In genomic region chr5:137888875-137889759, GRCh38 we compare ENCODE assay signal across 8 cellular contexts. TPM values are rescaled to one million over a fixed set of nuclear protein-coding genes. Genes with fewer than 3 reads are reported as not detected.
DNase-seq lines count a peak whose midpoint lies in the region; ATAC-seq and TF ChIP-seq lines count a peak whose summit lies in the region.

Gene PKD2L2 (plus strand): TSS chr5:137889457. CDS start chr5:137889492, 35 bp downstream.

- no peaks in the 10 kb centered on the region for H3K79me2 ChIP-seq in GM23338 (replicated peaks; ENCODE audit: insufficient read depth)

- DNase-seq in ELR (ENCODE audit: low read depth): peak; percentile 88
- peak; percentile 94 for DNase-seq in GM23338 (ENCODE audit: low spot score)
- peak; percentile 84 for DNase-seq in MV-4-11 (lab: John Stamatoyannopoulos, UW)
- DNase-seq in activated CD4-positive, alpha-beta memory T cell treated with anti-CD3 and anti-CD28 coated beads, Interleukin-2, amount 10 ng/mL, durations not matched to agents 7 days and 5 days: peak; percentile 85
- DNase-seq in effector CD8-positive, alpha-beta T cell (lab: John Stamatoyannopoulos, UW): peak; percentile 62
- no peak for DNase-seq in mesenchymal stem cell
- peak; percentile 65 for DNase-seq in stimulated activated CD8-positive, alpha-beta memory T cell treated with anti-CD3 and anti-CD28 coated beads, Interleukin-12 subunit alpha, Interleukin-12 subunit beta, amount 100 ng/mL, for 24 hours (ENCODE audit: extremely low read depth)
- no peak for DNase-seq in hepatic stellate cell (ENCODE audit: low spot score)

- 95% methylated on average over 59 of the region's 59 CpGs for WGBS in mesenchymal stem cell

- no peaks in the 10 kb centered on the region for H3K27me3 ChIP-seq in GM23338 (ENCODE audit: insufficient read depth)
- no peaks in the 10 kb centered on the region for H3K27me3 ChIP-seq in mesenchymal stem cell (ENCODE audit: control insufficient read depth in 1 of 2, insufficient read depth in 1 of 2, low read length in 2 of 2)

- H3K14ac ChIP-seq in mesenchymal stem cell (ENCODE audit: low read length in 2 of 2): no peak within 1 kb of the TSS

- H3K4me3 Mint-ChIP-seq in GM23338: peak within 1 kb of the TSS; percentile 65
- H3K4me3 Mint-ChIP-seq in activated CD4-positive, alpha-beta memory T cell treated with anti-CD3 and anti-CD28 coated beads, Interleukin-2, amount 10 ng/mL, durations not matched to agents 7 days and 5 days: peak within 1 kb of the TSS; percentile 83

- H3K36me3 ChIP-seq in GM23338 (ENCODE audit: insufficient read depth): no peaks in the 10 kb centered on the region
- H3K36me3 ChIP-seq in mesenchymal stem cell (ENCODE audit: control insufficient read depth in 1 of 2, insufficient read depth in 2 of 2, low read depth in 1 of 2, low read length in 2 of 2): no peaks in the 10 kb centered on the region

- H3K9me2 ChIP-seq in GM23338 (ENCODE audit: insufficient read depth): no peaks in the 10 kb centered on the region

- H2AFZ ChIP-seq in GM23338 (peak within 1 kb of the TSS; percentile 99), mesenchymal stem cell (ENCODE audit: low read depth, low read length) (no peak within 1 kb of the TSS)

- no peak within 1 kb of the TSS for H4K91ac ChIP-seq in mesenchymal stem cell (ENCODE audit: low read length)

- H2AK5ac ChIP-seq in mesenchymal stem cell (ENCODE audit: low read length, severe bottlenecking): no peak within 1 kb of the TSS

- H3K18ac ChIP-seq in mesenchymal stem cell (ENCODE audit: low read depth in 1 of 2, low read length in 2 of 2): no peak within 1 kb of the TSS

- no peak within 1 kb of the TSS for H3K4ac ChIP-seq in mesenchymal stem cell (ENCODE audit: low read depth in 1 of 2, low read length in 2 of 2)

- H3K27ac ChIP-seq in GM23338 (ENCODE audit: low read depth): no peak within 1 kb of the TSS; the same call in 1 of the 2 replicates
- H3K27ac ChIP-seq in mesenchymal stem cell (ENCODE audit: low read length, poor library complexity, severe bottlenecking): no peak within 1 kb of the TSS

- no peaks in the 10 kb centered on the region for H4K20me1 ChIP-seq in GM23338 (replicated peaks; ENCODE audit: insufficient read depth)

- H2BK12ac ChIP-seq in mesenchymal stem cell (ENCODE audit: low read length in 2 of 2): no peak within 1 kb of the TSS

- no peak within 1 kb of the TSS for H3K23ac ChIP-seq in mesenchymal stem cell (ENCODE audit: low read length in 2 of 2)

- H3K4me3 ChIP-seq in GM23338: peak within 1 kb of the TSS; percentile 52
- peak within 1 kb of the TSS in 1 of 2 experiments; percentile 83 for H3K4me3 ChIP-seq in mesenchymal stem cell (ENCODE audit: insufficient read depth in 1 of 2, low read depth in 1 of 2, low read length in 2 of 2)

- peak within 1 kb of the TSS; percentile 88 for H3K9ac ChIP-seq in mesenchymal stem cell (ENCODE audit: low read length)

- H3K36me3 Mint-ChIP-seq in GM23338 (ENCODE audit: low read depth): no peaks in the 10 kb centered on the region
- H3K36me3 Mint-ChIP-seq in activated CD4-positive, alpha-beta memory T cell treated with anti-CD3 and anti-CD28 coated beads, Interleukin-2, amount 10 ng/mL, durations not matched to agents 7 days and 5 days (ENCODE audit: low read depth): no peaks in the 10 kb centered on the region

- peak within 1 kb of the TSS; percentile 26; the same call in 1 of the 2 replicates for H3K27ac Mint-ChIP-seq in GM23338
- H3K27ac Mint-ChIP-seq in activated CD4-positive, alpha-beta memory T cell treated with anti-CD3 and anti-CD28 coated beads, Interleukin-2, amount 10 ng/mL, durations not matched to agents 7 days and 5 days: peak within 1 kb of the TSS; percentile 86

- H3K4me2 ChIP-seq in GM23338: peak within 1 kb of the TSS; percentile 76
- H3K4me2 ChIP-seq in mesenchymal stem cell (ENCODE audit: low read length, poor library complexity, severe bottlenecking): no peak within 1 kb of the TSS

- H3K4me1 ChIP-seq in GM23338 (ENCODE audit: insufficient read depth): peaks cover 16% of the 10 kb centered on the region
- no peaks in the 10 kb centered on the region for H3K4me1 ChIP-seq in mesenchymal stem cell (ENCODE audit: control insufficient read depth, insufficient read depth, low read depth, low read length)

- H3K79me1 ChIP-seq in mesenchymal stem cell (replicated peaks; ENCODE audit: low read length, poor library complexity, severe bottlenecking): no peaks in the 10 kb centered on the region

- H3K4me1 Mint-ChIP-seq in GM23338: peaks cover 13% of the 10 kb centered on the region; the same call in 2 of the 3 replicates
- peaks cover 16% of the 10 kb centered on the region for H3K4me1 Mint-ChIP-seq in activated CD4-positive, alpha-beta memory T cell treated with anti-CD3 and anti-CD28 coated beads, Interleukin-2, amount 10 ng/mL, durations not matched to agents 7 days and 5 days

- POLR2A ChIA-PET in activated CD4-positive, alpha-beta memory T cell treated with anti-CD3 and anti-CD28 coated beads, Interleukin-2, amount 10 ng/mL, durations not matched to agents 7 days and 5 days (lab: Charles Lee): interaction anchor here (0.6 to 4.9 kb wide), 15 partner anchors 9 to 244 kb away, joined by 3 to 35 read pairs (median 3); partner anchors contain the start of genes FAM13B and HNRNPA0

- H3F3A ChIP-seq in GM23338 (replicated peaks; ENCODE audit: low read depth): peaks cover 7% of the 10 kb centered on the region; the same call in 1 of the 2 replicates

- peaks cover 3% of the 10 kb centered on the region for H3K27me3 Mint-ChIP-seq in GM23338 (ENCODE audit: insufficient read depth, low read depth, poor library complexity)
- H3K27me3 Mint-ChIP-seq in activated CD4-positive, alpha-beta memory T cell treated with anti-CD3 and anti-CD28 coated beads, Interleukin-2, amount 10 ng/mL, durations not matched to agents 7 days and 5 days: peaks cover 3% of the 10 kb centered on the region

- no peaks in the 10 kb centered on the region; the same call in 2 of the 3 replicates for H3K9me3 Mint-ChIP-seq in GM23338
- H3K9me3 Mint-ChIP-seq in activated CD4-positive, alpha-beta memory T cell treated with anti-CD3 and anti-CD28 coated beads, Interleukin-2, amount 10 ng/mL, durations not matched to agents 7 days and 5 days: no peaks in the 10 kb centered on the region

- TF ChIP-seq CTCF in GM23338 (conservative IDR thresholded peaks at IDR 0.05; ENCODE audit: low read depth in 2 of 2): no peak

- no peaks in the 10 kb centered on the region for H3K9me3 ChIP-seq in mesenchymal stem cell (ENCODE audit: control insufficient read depth, low read length)

- peak; percentile 98 for ATAC-seq in GM23338

- H2BK15ac ChIP-seq in mesenchymal stem cell (ENCODE audit: low read depth, poor library complexity, severe bottlenecking): no peak within 1 kb of the TSS

- H2BK120ac ChIP-seq in mesenchymal stem cell (ENCODE audit: low read depth, low read length): no peak within 1 kb of the TSS

- CTCF ChIA-PET in activated CD4-positive, alpha-beta memory T cell treated with anti-CD3 and anti-CD28 coated beads, Interleukin-2, amount 10 ng/mL, durations not matched to agents 7 days and 5 days (lab: Charles Lee): interaction anchor here (0.7 to 3.3 kb wide), 13 partner anchors 9 to 464 kb away, joined by 3 to 14 read pairs (median 4); partner anchors contain the start of genes FAM53C and HNRNPA0

- H4K8ac ChIP-seq in mesenchymal stem cell (ENCODE audit: low read length): no peak within 1 kb of the TSS

- no peak within 1 kb of the TSS for H2BK5ac ChIP-seq in mesenchymal stem cell (ENCODE audit: low read depth, low read length, poor library complexity, severe bottlenecking)

TF ChIP-seq in GM23338, 12 proteins besides CTCF, POLR2A, EP300 and RAD21:
- no peak for TF ChIP-seq STAT1 (IDR thresholded peaks at IDR 0.05; ENCODE audit: unreplicated experiment)
- peak; percentile 78 for TF ChIP-seq CREB1 (CRISPR knock-in tag; IDR thresholded peaks at IDR 0.05; ENCODE audit: low read depth)
- peak; percentile 68 for TF ChIP-seq POLR2AphosphoS5 (IDR thresholded peaks at IDR 0.05; ENCODE audit: low read depth)

RNA-seq across cellular contexts. Expression of gene PKD2L2, which starts in this region (rescaled TPM):
- total RNA-seq in GM23338 (2014; rRNA removed; shearing (Covaris generic)): not detected in 2 replicates
- 0.16 TPM in 1 of 2 replicates, not detected in the other for polyA plus RNA-seq in GM23338 (2016; fragmentation: Nextera tagmentation; extraction: Ambion mirVana)
- total RNA-seq in activated CD4-positive, alpha-beta memory T cell treated with anti-CD3 and anti-CD28 coated beads, Interleukin-2, amount 10 ng/mL, durations not matched to agents 7 days and 5 days: under 1 TPM in 1 of 2 experiments, not detected in 1; 0.30 TPM
- polyA plus RNA-seq in mesenchymal stem cell (2013, experiment 1 of 2): not detected
- polyA plus RNA-seq in mesenchymal stem cell (2013, experiment 2 of 2): not detected

Comparison
In these comparisons a context has a peak if more than half of its experiments do, and no peak if none do; other contexts are left out.
1. Peak in DNase-seq, ATAC-seq, H3K4me3 ChIP-seq and H3K4me2 ChIP-seq in GM23338; RNA of the gene not detected or under 1 TPM.
2. Peak in DNase-seq in activated CD4-positive, alpha-beta memory T cell treated with anti-CD3 and anti-CD28 coated beads, Interleukin-2, amount 10 ng/mL, durations not matched to agents 7 days and 5 days; RNA of the gene not detected or under 1 TPM.
3. DNase-seq: peak in ELR (single experiment), MV-4-11 (single experiment), effector CD8-positive, alpha-beta T cell (single experiment) and stimulated activated CD8-positive, alpha-beta memory T cell treated with anti-CD3 and anti-CD28 coated beads, Interleukin-12 subunit alpha, Interleukin-12 subunit beta, amount 100 ng/mL, for 24 hours (single experiment); none in mesenchymal stem cell (single experiment) and hepatic stellate cell (single experiment).